In genomic region chr9:134504106-134504385, GRCh38 we compare ENCODE assay signal across 33 cellular contexts.
"Had no signal": no experiment of that assay in that cellular context is flagged by ENCODE, and none has a peak within 500 bp of the region (broad histone marks: within the 10 kb centered on the region; RNA-seq: fewer than 3 reads in every experiment).

No MANE protein-coding gene starts in this region.

- ATAC-seq: activated CD8-positive, alpha-beta memory T cell treated with anti-CD3 and anti-CD28 coated beads, Interleukin-2, amount 10 ng/mL, durations not matched to agents 7 days and 5 days; K562; PC-3 had no signal

- H3K36me3 Mint-ChIP-seq: activated CD8-positive, alpha-beta memory T cell treated with anti-CD3 and anti-CD28 coated beads, Interleukin-2, amount 10 ng/mL, durations not matched to agents 7 days and 5 days; activated naive CD4-positive, alpha-beta T cell treated with anti-CD3 and anti-CD28 coated beads, Interleukin-2, amount 10 ng/mL, durations not matched to agents 7 days and 5 days; activated naive CD8-positive, alpha-beta T cell had no signal

- H3K27ac Mint-ChIP-seq: activated CD4-positive, alpha-beta memory T cell treated with anti-CD3 and anti-CD28 coated beads, Interleukin-2, amount 10 ng/mL, durations not matched to agents 7 days and 5 days; activated CD8-positive, alpha-beta memory T cell treated with anti-CD3 and anti-CD28 coated beads, Interleukin-2, amount 10 ng/mL, durations not matched to agents 7 days and 5 days; activated naive CD4-positive, alpha-beta T cell treated with anti-CD3 and anti-CD28 coated beads, Interleukin-2, amount 10 ng/mL, durations not matched to agents 7 days and 5 days; activated naive CD8-positive, alpha-beta T cell had no signal

- DNase-seq: activated CD4-positive, alpha-beta memory T cell treated with anti-CD3 and anti-CD28 coated beads, Interleukin-2, amount 10 ng/mL, durations not matched to agents 7 days and 5 days; activated CD4-positive, alpha-beta T cell treated with anti-CD3 and anti-CD28 coated beads for 1 hour; activated CD4-positive, alpha-beta T cell treated with anti-CD3 and anti-CD28 coated beads for 48 hours; activated CD4-positive, CD25-positive, alpha-beta regulatory T cell; activated CD8-positive, alpha-beta memory T cell treated with anti-CD3 and anti-CD28 coated beads for 24 hours; activated CD8-positive, alpha-beta memory T cell treated with anti-CD3 and anti-CD28 coated beads, Interleukin-2, amount 10 ng/mL, durations not matched to agents 7 days and 5 days; activated CD8-positive, alpha-beta memory T cell treated with anti-CD3 and anti-CD28 coated beads, Interleukin-2, amount 50 U/mL, for 48 hours; activated effector memory CD4-positive, alpha-beta T cell treated with Interleukin-2 at 50 U/mL for 16 hours; activated naive CD4-positive, alpha-beta T cell treated with anti-CD3 and anti-CD28 coated beads, Interleukin-2, amount 10 ng/mL, durations not matched to agents 7 days and 5 days; activated T-cell treated with anti-CD3 and anti-CD28 coated beads, Interleukin-2, amount 50 U/mL, for 48 hours; amniotic stem cell; brain microvascular endothelial cell; NCI-H1092 treated with DMSO at 0.1 percent for 48 hours; NCI-H1417; NCI-H146; NCI-H187; NCI-H2029 treated with DMSO at 0.1 percent for 48 hours; NCI-H2107; NCI-H2171; NCI-H510A; NCI-H526; NCI-H748 treated with DMSO at 0.1 percent for 48 hours; NK-92 treated with Interleukin-12 subunit alpha and Interleukin-12 subunit beta, amount 100 ng/mL, for 24 hours; PC-3; Right ventricle myocardium superior; SW 1271; T-helper 1 cell; T-helper 2 cell; T-helper 9 cell had no signal

- H3K4me1 Mint-ChIP-seq: activated CD4-positive, alpha-beta memory T cell treated with anti-CD3 and anti-CD28 coated beads, Interleukin-2, amount 10 ng/mL, durations not matched to agents 7 days and 5 days; activated CD8-positive, alpha-beta memory T cell treated with anti-CD3 and anti-CD28 coated beads, Interleukin-2, amount 10 ng/mL, durations not matched to agents 7 days and 5 days; activated naive CD4-positive, alpha-beta T cell treated with anti-CD3 and anti-CD28 coated beads, Interleukin-2, amount 10 ng/mL, durations not matched to agents 7 days and 5 days had no signal

- H3K9me3 ChIP-seq: Peyer's patch had no signal

- H3K4me3 ChIP-seq: K562, Peyer's patch had no signal

- H3K4me3 Mint-ChIP-seq: activated CD4-positive, alpha-beta memory T cell treated with anti-CD3 and anti-CD28 coated beads, Interleukin-2, amount 10 ng/mL, durations not matched to agents 7 days and 5 days; activated CD8-positive, alpha-beta memory T cell treated with anti-CD3 and anti-CD28 coated beads, Interleukin-2, amount 10 ng/mL, durations not matched to agents 7 days and 5 days; activated naive CD4-positive, alpha-beta T cell treated with anti-CD3 and anti-CD28 coated beads, Interleukin-2, amount 10 ng/mL, durations not matched to agents 7 days and 5 days; activated naive CD8-positive, alpha-beta T cell had no signal

- H3K27ac ChIP-seq: brain microvascular endothelial cell, Peyer's patch, VCaP had no signal

- H3K36me3 ChIP-seq: brain microvascular endothelial cell, Peyer's patch had no signal

- H3K9me3 Mint-ChIP-seq: activated CD4-positive, alpha-beta memory T cell treated with anti-CD3 and anti-CD28 coated beads, Interleukin-2, amount 10 ng/mL, durations not matched to agents 7 days and 5 days; activated naive CD4-positive, alpha-beta T cell treated with anti-CD3 and anti-CD28 coated beads, Interleukin-2, amount 10 ng/mL, durations not matched to agents 7 days and 5 days had no signal
